8 cellular contexts compared by ENCODE assay signal in the genomic region with DNA sequence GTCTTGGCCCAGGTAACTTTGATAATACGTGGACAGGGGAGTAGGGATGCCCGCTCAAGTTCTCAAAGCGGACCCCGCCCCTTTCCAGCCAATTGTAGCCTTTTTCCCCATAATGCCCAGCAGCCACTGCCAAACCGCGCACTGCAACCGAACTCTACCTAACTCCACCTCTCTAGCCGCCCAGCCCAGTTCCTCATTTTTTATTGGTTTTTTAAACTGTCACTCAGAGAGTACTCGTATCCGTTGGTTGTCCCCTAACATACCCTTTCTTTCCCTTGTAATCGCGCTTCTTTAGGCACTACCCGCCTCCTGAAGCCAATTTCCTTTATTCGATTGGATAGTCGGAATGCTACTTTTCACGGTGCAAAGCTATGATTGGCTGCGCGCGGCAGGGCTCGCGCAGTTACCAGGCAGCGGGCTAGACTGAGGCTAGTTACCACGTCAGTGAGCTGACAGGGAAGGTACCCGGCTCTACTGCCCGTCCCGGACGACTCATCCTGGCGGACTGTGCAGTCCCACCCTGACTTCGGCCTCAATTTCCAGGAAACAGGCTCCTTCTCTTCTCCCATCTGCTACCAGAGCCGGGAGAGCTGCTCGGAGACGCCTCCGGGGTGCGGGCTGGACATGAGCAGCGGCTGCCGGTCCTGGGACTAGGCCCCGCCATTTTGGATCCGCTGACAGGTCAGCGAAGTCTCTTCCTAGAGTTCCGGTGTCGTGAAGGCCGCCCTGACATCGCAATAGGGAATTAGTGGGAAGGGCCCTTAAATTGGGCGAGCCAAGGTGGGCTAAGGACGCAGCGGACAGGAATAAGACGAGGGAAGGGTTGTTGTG. TPM values are rescaled to one million over a fixed set of nuclear protein-coding genes. Genes with fewer than 3 reads are reported as not detected.
A peak's percentile ranks its signal among the peaks of the same experiment; 100 is the strongest.
DNase-seq lines count a peak whose midpoint lies in the region; ATAC-seq and TF ChIP-seq lines count a peak whose summit lies in the region.

A gene with protein sequence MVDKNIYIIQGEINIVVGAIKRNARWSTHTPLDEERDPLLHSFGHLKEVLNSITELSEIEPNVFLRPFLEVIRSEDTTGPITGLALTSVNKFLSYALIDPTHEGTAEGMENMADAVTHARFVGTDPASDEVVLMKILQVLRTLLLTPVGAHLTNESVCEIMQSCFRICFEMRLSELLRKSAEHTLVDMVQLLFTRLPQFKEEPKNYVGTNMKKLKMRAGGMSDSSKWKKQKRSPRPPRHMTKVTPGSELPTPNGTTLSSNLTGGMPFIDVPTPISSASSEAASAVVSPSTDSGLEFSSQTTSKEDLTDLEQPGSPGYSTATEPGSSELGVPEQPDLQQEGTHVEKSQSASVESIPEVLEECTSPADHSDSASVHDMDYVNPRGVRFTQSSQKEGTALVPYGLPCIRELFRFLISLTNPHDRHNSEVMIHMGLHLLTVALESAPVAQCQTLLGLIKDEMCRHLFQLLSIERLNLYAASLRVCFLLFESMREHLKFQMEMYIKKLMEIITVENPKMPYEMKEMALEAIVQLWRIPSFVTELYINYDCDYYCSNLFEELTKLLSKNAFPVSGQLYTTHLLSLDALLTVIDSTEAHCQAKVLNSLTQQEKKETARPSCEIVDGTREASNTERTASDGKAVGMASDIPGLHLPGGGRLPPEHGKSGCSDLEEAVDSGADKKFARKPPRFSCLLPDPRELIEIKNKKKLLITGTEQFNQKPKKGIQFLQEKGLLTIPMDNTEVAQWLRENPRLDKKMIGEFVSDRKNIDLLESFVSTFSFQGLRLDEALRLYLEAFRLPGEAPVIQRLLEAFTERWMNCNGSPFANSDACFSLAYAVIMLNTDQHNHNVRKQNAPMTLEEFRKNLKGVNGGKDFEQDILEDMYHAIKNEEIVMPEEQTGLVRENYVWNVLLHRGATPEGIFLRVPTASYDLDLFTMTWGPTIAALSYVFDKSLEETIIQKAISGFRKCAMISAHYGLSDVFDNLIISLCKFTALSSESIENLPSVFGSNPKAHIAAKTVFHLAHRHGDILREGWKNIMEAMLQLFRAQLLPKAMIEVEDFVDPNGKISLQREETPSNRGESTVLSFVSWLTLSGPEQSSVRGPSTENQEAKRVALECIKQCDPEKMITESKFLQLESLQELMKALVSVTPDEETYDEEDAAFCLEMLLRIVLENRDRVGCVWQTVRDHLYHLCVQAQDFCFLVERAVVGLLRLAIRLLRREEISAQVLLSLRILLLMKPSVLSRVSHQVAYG (N-terminal part only) (plus strand): TSS at position 432 of the 831 bp plus-strand sequence. CDS start 13,407 bp downstream, outside the sequence.

- H3K4me1 Mint-ChIP-seq in T-helper 17 cell = peaks cover 49% of the 10 kb centered on the region

- peaks cover 49% of the 10 kb centered on the region for H3K4me1 ChIP-seq in upper lobe of right lung

- peak within 1 kb of the TSS; percentile 96 for H3K4me3 Mint-ChIP-seq in T-helper 17 cell

- H3K27ac Mint-ChIP-seq in T-helper 17 cell = peak within 1 kb of the TSS; percentile 98

- H3K27ac ChIP-seq in upper lobe of right lung = peak within 1 kb of the TSS; percentile 90

- no peaks in the 10 kb centered on the region for H3K36me3 ChIP-seq in upper lobe of right lung

- peaks cover 12% of the 10 kb centered on the region for H3K27me3 Mint-ChIP-seq in T-helper 17 cell

- H3K9me3 ChIP-seq in T-helper 17 cell (ENCODE audit: control insufficient read depth, low read length, poor library complexity, severe bottlenecking) = no peaks in the 10 kb centered on the region
- no peaks in the 10 kb centered on the region for H3K9me3 ChIP-seq in upper lobe of right lung

- peak; percentile 81 for TF ChIP-seq POLR2A in GM15510 (IDR thresholded peaks at IDR 0.05; ENCODE audit: borderline replicate concordance, extremely low read depth, insufficient read length)

- peak; percentile 99 for DNase-seq in NCI-H1694 treated with DMSO at 0.1 percent for 48 hours (lab: John Stamatoyannopoulos, UW)
- peak; percentile 75 to 84 (median 76) for DNase-seq in T-helper 17 cell
- DNase-seq in amygdala (lab: John Stamatoyannopoulos, UW) = peak; percentile 67 to 100 (median 94)
- DNase-seq in left cardiac atrium = peak; percentile 93
- DNase-seq in posterior vena cava (ENCODE audit: low spot score) = peak; percentile 97
- DNase-seq in upper lobe of right lung = peak; percentile 94

- peak; percentile 90 for ATAC-seq in HG02885 (IDR thresholded peaks at IDR 0.05; ENCODE audit: poor library complexity, unreplicated experiment)
- ATAC-seq in T-helper 17 cell = peak; percentile 88
- ATAC-seq in left cardiac atrium = peak; percentile 91 to 94
- peak; percentile 94 for ATAC-seq in upper lobe of right lung

- H3K4me3 ChIP-seq in upper lobe of right lung = peak within 1 kb of the TSS; percentile 97

- intact Hi-C loops in left cardiac atrium (cut with DNase I) = loop anchor here in 1 of 2 donors (10.0 kb wide), 1 partner anchor 49 kb away; no protein-coding TSS in a partner anchor
- intact Hi-C loops in posterior vena cava (cut with DNase I) = no loop called here
- intact Hi-C loops in upper lobe of right lung (cut with DNase I) = no loop called here

- H3K36me3 Mint-ChIP-seq in T-helper 17 cell (ENCODE audit: low read depth) = peaks cover 4% of the 10 kb centered on the region

- H3K27me3 ChIP-seq in upper lobe of right lung = peaks cover 7% of the 10 kb centered on the region

- no peak for TF ChIP-seq CTCF in upper lobe of right lung (IDR thresholded peaks at IDR 0.05)

RNA-seq across cellular contexts. Expression of the gene that starts here (rescaled TPM):
- total RNA-seq in T-helper 17 cell = 10 to 100 TPM; 42.8 to 44.6 TPM
- total RNA-seq in left cardiac atrium = 10 to 100 TPM; 27.6 to 32.4 TPM
- 10 to 100 TPM; 32.6 to 34.7 TPM for total RNA-seq in posterior vena cava
- total RNA-seq in upper lobe of right lung = 38.5 TPM

Comparison
In these comparisons a context has a peak if more than half of its experiments do, and no peak if none do; other contexts are left out.
1. Peak in every context shown above with its lines: DNase-seq, ATAC-seq, H3K4me3 ChIP-seq and H3K27ac ChIP-seq.